1 cellular context compared by ENCODE assay signal in the genomic region with DNA sequence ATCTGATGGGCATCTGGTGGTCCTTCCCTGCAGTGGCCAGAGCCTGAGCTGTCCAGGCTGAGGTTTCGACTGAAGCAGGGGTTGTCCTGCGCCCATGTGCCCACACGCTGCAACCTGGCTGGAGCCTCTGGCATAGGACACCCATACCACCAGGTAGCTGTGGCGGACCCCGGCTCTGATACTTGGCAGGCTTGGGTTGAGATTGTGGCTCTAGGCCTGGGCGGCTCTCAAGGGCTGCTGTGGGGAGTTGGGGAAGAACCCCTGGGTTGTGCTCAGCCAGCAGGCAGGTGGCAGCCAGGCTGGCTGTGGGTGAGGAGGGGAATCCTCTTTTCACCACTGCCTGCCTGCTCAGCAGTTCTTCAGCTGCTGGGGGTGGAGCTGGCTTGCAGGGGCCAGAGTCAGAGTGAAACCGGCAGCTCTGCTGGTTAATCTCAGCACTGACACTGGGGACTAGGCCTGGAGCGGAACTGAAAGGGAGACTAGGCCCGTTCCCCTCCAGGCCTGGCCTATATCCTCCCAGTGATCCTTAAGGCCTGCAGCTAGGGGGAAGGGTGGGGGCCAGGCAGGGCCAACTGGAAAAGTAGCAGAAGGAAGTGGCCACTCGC.
TF ChIP-seq lines count a peak whose summit lies in the region.

No MANE protein-coding gene starts in this region.

TF ChIP-seq in GM23338, 12 proteins besides CTCF, POLR2A, EP300 and RAD21 (continued from another document):
- TF ChIP-seq, protein P1, sequence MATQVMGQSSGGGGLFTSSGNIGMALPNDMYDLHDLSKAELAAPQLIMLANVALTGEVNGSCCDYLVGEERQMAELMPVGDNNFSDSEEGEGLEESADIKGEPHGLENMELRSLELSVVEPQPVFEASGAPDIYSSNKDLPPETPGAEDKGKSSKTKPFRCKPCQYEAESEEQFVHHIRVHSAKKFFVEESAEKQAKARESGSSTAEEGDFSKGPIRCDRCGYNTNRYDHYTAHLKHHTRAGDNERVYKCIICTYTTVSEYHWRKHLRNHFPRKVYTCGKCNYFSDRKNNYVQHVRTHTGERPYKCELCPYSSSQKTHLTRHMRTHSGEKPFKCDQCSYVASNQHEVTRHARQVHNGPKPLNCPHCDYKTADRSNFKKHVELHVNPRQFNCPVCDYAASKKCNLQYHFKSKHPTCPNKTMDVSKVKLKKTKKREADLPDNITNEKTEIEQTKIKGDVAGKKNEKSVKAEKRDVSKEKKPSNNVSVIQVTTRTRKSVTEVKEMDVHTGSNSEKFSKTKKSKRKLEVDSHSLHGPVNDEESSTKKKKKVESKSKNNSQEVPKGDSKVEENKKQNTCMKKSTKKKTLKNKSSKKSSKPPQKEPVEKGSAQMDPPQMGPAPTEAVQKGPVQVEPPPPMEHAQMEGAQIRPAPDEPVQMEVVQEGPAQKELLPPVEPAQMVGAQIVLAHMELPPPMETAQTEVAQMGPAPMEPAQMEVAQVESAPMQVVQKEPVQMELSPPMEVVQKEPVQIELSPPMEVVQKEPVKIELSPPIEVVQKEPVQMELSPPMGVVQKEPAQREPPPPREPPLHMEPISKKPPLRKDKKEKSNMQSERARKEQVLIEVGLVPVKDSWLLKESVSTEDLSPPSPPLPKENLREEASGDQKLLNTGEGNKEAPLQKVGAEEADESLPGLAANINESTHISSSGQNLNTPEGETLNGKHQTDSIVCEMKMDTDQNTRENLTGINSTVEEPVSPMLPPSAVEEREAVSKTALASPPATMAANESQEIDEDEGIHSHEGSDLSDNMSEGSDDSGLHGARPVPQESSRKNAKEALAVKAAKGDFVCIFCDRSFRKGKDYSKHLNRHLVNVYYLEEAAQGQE (IDR thresholded peaks at IDR 0.05; ENCODE audit: unreplicated experiment) = no peak
- TF ChIP-seq, protein P2, sequence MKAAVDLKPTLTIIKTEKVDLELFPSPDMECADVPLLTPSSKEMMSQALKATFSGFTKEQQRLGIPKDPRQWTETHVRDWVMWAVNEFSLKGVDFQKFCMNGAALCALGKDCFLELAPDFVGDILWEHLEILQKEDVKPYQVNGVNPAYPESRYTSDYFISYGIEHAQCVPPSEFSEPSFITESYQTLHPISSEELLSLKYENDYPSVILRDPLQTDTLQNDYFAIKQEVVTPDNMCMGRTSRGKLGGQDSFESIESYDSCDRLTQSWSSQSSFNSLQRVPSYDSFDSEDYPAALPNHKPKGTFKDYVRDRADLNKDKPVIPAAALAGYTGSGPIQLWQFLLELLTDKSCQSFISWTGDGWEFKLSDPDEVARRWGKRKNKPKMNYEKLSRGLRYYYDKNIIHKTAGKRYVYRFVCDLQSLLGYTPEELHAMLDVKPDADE (IDR thresholded peaks at IDR 0.05) = no peak
- no peak for TF ChIP-seq JUNB (IDR thresholded peaks at IDR 0.05; ENCODE audit: unreplicated experiment)
